Comparison of ENCODE assay signal across 8 cellular contexts in the genomic region with DNA sequence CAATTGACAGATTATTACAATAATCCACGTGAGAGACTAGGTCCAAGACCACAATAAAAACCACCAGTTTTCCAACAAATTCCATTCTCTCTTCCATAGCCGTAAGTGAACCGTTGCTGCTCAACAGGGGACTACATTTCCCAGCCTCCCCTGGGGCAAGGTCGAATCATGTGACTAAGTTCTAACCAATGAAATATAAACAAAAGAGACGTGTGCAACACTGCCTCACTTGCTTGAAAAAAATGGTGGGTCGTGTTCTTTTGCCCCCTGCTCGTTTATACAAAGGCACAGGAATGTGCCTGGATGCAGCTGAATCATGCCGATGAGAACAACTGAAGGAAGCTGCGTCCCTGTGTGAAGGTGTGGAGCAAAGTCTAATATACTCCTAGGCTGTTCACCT. TPM values are rescaled to one million over a fixed set of nuclear protein-coding genes. Genes with fewer than 3 reads are reported as not detected.
A peak's percentile ranks its signal among the peaks of the same experiment; 100 is the strongest.
DNase-seq lines count a peak whose midpoint lies in the region; ATAC-seq and TF ChIP-seq lines count a peak whose summit lies in the region.

No MANE protein-coding gene starts in this region.

- no peaks in the 10 kb centered on the region for H3K27me3 Mint-ChIP-seq in activated CD4-positive, alpha-beta memory T cell treated with anti-CD3 and anti-CD28 coated beads, Interleukin-2, amount 10 ng/mL, durations not matched to agents 7 days and 5 days
- H3K27me3 Mint-ChIP-seq in activated CD4-positive, alpha-beta memory T cell treated with anti-CD3 and anti-CD28 coated beads for 36 hours, result no peaks in the 10 kb centered on the region

- no peak for TF ChIP-seq CTCF in fibroblast of the aortic adventitia (IDR thresholded peaks at IDR 0.05; ENCODE audit: insufficient read depth, low read length)

- no peak overlapping the region for H3K4me3 Mint-ChIP-seq in activated CD4-positive, alpha-beta memory T cell treated with anti-CD3 and anti-CD28 coated beads, Interleukin-2, amount 10 ng/mL, durations not matched to agents 7 days and 5 days
- no peak overlapping the region for H3K4me3 Mint-ChIP-seq in activated CD4-positive, alpha-beta memory T cell treated with anti-CD3 and anti-CD28 coated beads for 36 hours

- POLR2A ChIA-PET in HEK293T (lab: Yijun Ruan, JAX), result no interaction called here
- POLR2A ChIA-PET in activated CD4-positive, alpha-beta memory T cell treated with anti-CD3 and anti-CD28 coated beads, Interleukin-2, amount 10 ng/mL, durations not matched to agents 7 days and 5 days (lab: Charles Lee), result no interaction called here
- POLR2A ChIA-PET in activated CD4-positive, alpha-beta memory T cell treated with anti-CD3 and anti-CD28 coated beads for 36 hours (lab: Charles Lee), result no interaction called here

- H3K9me3 Mint-ChIP-seq in activated CD4-positive, alpha-beta memory T cell treated with anti-CD3 and anti-CD28 coated beads, Interleukin-2, amount 10 ng/mL, durations not matched to agents 7 days and 5 days, result peaks cover 2% of the 10 kb centered on the region
- no peaks in the 10 kb centered on the region for H3K9me3 Mint-ChIP-seq in activated CD4-positive, alpha-beta memory T cell treated with anti-CD3 and anti-CD28 coated beads for 36 hours

- no peak for ATAC-seq in GM19463 (IDR thresholded peaks at IDR 0.05; ENCODE audit: unreplicated experiment)

- no peaks in the 10 kb centered on the region for H3K4me1 Mint-ChIP-seq in activated CD4-positive, alpha-beta memory T cell treated with anti-CD3 and anti-CD28 coated beads, Interleukin-2, amount 10 ng/mL, durations not matched to agents 7 days and 5 days
- no peaks in the 10 kb centered on the region for H3K4me1 Mint-ChIP-seq in activated CD4-positive, alpha-beta memory T cell treated with anti-CD3 and anti-CD28 coated beads for 36 hours (ENCODE audit: low read depth)

- H3K4me3 ChIP-seq in fibroblast of the aortic adventitia (ENCODE audit: low read depth, low read length), result peak overlapping the region; percentile 23

- H3K27ac Mint-ChIP-seq in activated CD4-positive, alpha-beta memory T cell treated with anti-CD3 and anti-CD28 coated beads, Interleukin-2, amount 10 ng/mL, durations not matched to agents 7 days and 5 days, result no peak overlapping the region
- no peak overlapping the region for H3K27ac Mint-ChIP-seq in activated CD4-positive, alpha-beta memory T cell treated with anti-CD3 and anti-CD28 coated beads for 36 hours

- CTCF ChIA-PET in HEK293T (lab: Yijun Ruan, JAX), result no interaction called here
- CTCF ChIA-PET in activated CD4-positive, alpha-beta memory T cell treated with anti-CD3 and anti-CD28 coated beads, Interleukin-2, amount 10 ng/mL, durations not matched to agents 7 days and 5 days (lab: Charles Lee), result no interaction called here
- CTCF ChIA-PET in activated CD4-positive, alpha-beta memory T cell treated with anti-CD3 and anti-CD28 coated beads for 36 hours (lab: Charles Lee), result no interaction called here

- intact Hi-C loops in posterior cingulate gyrus (cut with DNase I), result no loop called here
- intact Hi-C loops in activated CD4-positive, alpha-beta memory T cell treated with anti-CD3 and anti-CD28 coated beads for 36 hours (cut with micrococcal nuclease), result no loop called here

- H3K36me3 Mint-ChIP-seq in activated CD4-positive, alpha-beta memory T cell treated with anti-CD3 and anti-CD28 coated beads, Interleukin-2, amount 10 ng/mL, durations not matched to agents 7 days and 5 days (ENCODE audit: low read depth), result no peaks in the 10 kb centered on the region
- H3K36me3 Mint-ChIP-seq in activated CD4-positive, alpha-beta memory T cell treated with anti-CD3 and anti-CD28 coated beads for 36 hours, result no peaks in the 10 kb centered on the region

- DNase-seq in HEK293T (ENCODE audit: extremely low spot score) (peak; percentile 69), OCI-M1 (lab: John Stamatoyannopoulos, UW) (peak; percentile 51), fibroblast of the aortic adventitia (ENCODE audit: low read depth) (peak; percentile 53), posterior cingulate gyrus (peak in 7 of 10 donors; percentile 18 to 84 (median 38))
- no peak for DNase-seq in stimulated activated naive CD4-positive, alpha-beta T cell (lab: John Stamatoyannopoulos, UW)
- DNase-seq in activated CD4-positive, alpha-beta memory T cell treated with anti-CD3 and anti-CD28 coated beads, Interleukin-2, amount 10 ng/mL, durations not matched to agents 7 days and 5 days, result no peak
- no peak for DNase-seq in activated CD4-positive, alpha-beta memory T cell treated with anti-CD3 and anti-CD28 coated beads for 36 hours

TF ChIP-seq in HEK293T, 16 proteins besides CTCF, POLR2A, EP300 and RAD21:
- TF ChIP-seq FOXK2 (IDR thresholded peaks at IDR 0.05) (no peak), L3MBTL2 (conservative IDR thresholded peaks at IDR 0.05) (peak; percentile 43; the same call in 1 of the 2 replicates)

RNA-seq across cellular contexts. Expression of a gene that starts 51.1 kb away (rescaled TPM):
- 7.7 and 23.1 TPM in 2 replicates for total RNA-seq in fibroblast of the aortic adventitia (ENCODE audit: low replicate concordance)
- not detected for total RNA-seq in activated CD4-positive, alpha-beta memory T cell treated with anti-CD3 and anti-CD28 coated beads, Interleukin-2, amount 10 ng/mL, durations not matched to agents 7 days and 5 days
- total RNA-seq in activated CD4-positive, alpha-beta memory T cell treated with anti-CD3 and anti-CD28 coated beads for 36 hours, result not detected

Comparison
In these comparisons a context has a peak if more than half of its experiments do, and no peak if none do; other contexts are left out.
1. DNase-seq: peak in HEK293T (single experiment), OCI-M1 (single experiment), fibroblast of the aortic adventitia (single experiment) and posterior cingulate gyrus (7 of 10); none in stimulated activated naive CD4-positive, alpha-beta T cell (0 of 6), activated CD4-positive, alpha-beta memory T cell treated with anti-CD3 and anti-CD28 coated beads, Interleukin-2, amount 10 ng/mL, durations not matched to agents 7 days and 5 days (single experiment) and activated CD4-positive, alpha-beta memory T cell treated with anti-CD3 and anti-CD28 coated beads for 36 hours (single experiment).